In genomic region chr3:195100903-195101591, GRCh38 we compare ENCODE assay signal across 8 cellular contexts.
A peak's percentile ranks its signal among the peaks of the same experiment; 100 is the strongest.
DNase-seq lines count a peak whose midpoint lies in the region; ATAC-seq and TF ChIP-seq lines count a peak whose summit lies in the region.

No MANE protein-coding gene starts in this region.

- no peak for TF ChIP-seq CTCF in RWPE1 (conservative IDR thresholded peaks at IDR 0.05; ENCODE audit: low read depth)
- TF ChIP-seq CTCF in thyroid gland (IDR thresholded peaks at IDR 0.05): no peak
- no peak for TF ChIP-seq CTCF in Caco-2 (IDR thresholded peaks at IDR 0.05; ENCODE audit: insufficient read depth in 1 of 2, low read depth in 1 of 2, low read length in 1 of 2, severe bottlenecking in 1 of 2, unreplicated experiment in 1 of 2)

- no TSS peak for BruUV-seq in Caco-2 (replicated peaks; lab: Mats Ljungman, UMichigan)

- DNase-seq in NCI-H82 (lab: John Stamatoyannopoulos, UW): peak; percentile 55
- DNase-seq in NCI-H82 treated with DMSO at 0.1 percent for 48 hours (lab: John Stamatoyannopoulos, UW; ENCODE audit: unreplicated experiment): no peak
- no peak for DNase-seq in RWPE1 (ENCODE audit: low spot score)
- peak; percentile 85 for DNase-seq in Right ventricle myocardium superior
- DNase-seq in thyroid gland: peak; percentile 38 to 49
- DNase-seq in Caco-2: no peak
- DNase-seq in putamen (ENCODE audit: low spot score): no peak

- TF ChIP-seq POLR2A in thyroid gland (IDR thresholded peaks at IDR 0.05): no peak

- ATAC-seq in Right ventricle myocardium superior (ENCODE audit: poor library complexity) (peak; percentile 71), HG03521 (IDR thresholded peaks at IDR 0.05; ENCODE audit: unreplicated experiment) (no peak)

- H3K27me3 ChIP-seq in thyroid gland (no peaks in the 10 kb centered on the region), Caco-2 (replicated peaks; ENCODE audit: control insufficient read depth, insufficient read depth, low read length) (no peaks in the 10 kb centered on the region)

- no peaks in the 10 kb centered on the region for H3K9me3 ChIP-seq in thyroid gland
- no peaks in the 10 kb centered on the region for H3K9me3 ChIP-seq in Caco-2

- H3K36me3 ChIP-seq in thyroid gland (no peaks in the 10 kb centered on the region), Caco-2 (ENCODE audit: control insufficient read depth, insufficient read depth, low read length) (no peaks in the 10 kb centered on the region)

- no peak overlapping the region for H3K27ac Mint-ChIP-seq in Caco-2 (ENCODE audit: unreplicated experiment)

- POLR2A ChIA-PET in RWPE1 (lab: Yijun Ruan, JAX; ENCODE audit: low non-redundant PET) (no interaction called here), Caco-2 (lab: Charles Lee) (no interaction called here)

- no peaks in the 10 kb centered on the region for H3K9me3 Mint-ChIP-seq in Caco-2 (ENCODE audit: unreplicated experiment)

- CTCF ChIA-PET in RWPE1 (lab: Yijun Ruan, JAX) (no interaction called here), Caco-2 (lab: Charles Lee) (no interaction called here)

- H3K27ac ChIP-seq in RWPE1 (peak overlapping the region; percentile 83), thyroid gland (no peak overlapping the region)

- H3K4me1 Mint-ChIP-seq in Caco-2 (ENCODE audit: low read depth, unreplicated experiment): peaks cover 34% of the 10 kb centered on the region

- no peaks in the 10 kb centered on the region for H3K36me3 Mint-ChIP-seq in Caco-2 (ENCODE audit: insufficient read depth, unreplicated experiment)

- H3K27me3 Mint-ChIP-seq in Caco-2 (ENCODE audit: insufficient read depth, unreplicated experiment): no peaks in the 10 kb centered on the region

- no peaks in the 10 kb centered on the region for H3K4me1 ChIP-seq in thyroid gland
- peaks cover 30% of the 10 kb centered on the region for H3K4me1 ChIP-seq in Caco-2

- intact Hi-C loops in Right ventricle myocardium superior (cut with DNase I) (no loop called here), thyroid gland (cut with DNase I) (loop anchor here (10.0 kb wide), 1 partner anchor 96 kb away; no protein-coding TSS in a partner anchor), Caco-2 (cut with micrococcal nuclease; ENCODE audit: unreplicated experiment) (no loop called here)

- H3K4me3 ChIP-seq in thyroid gland (replicated peaks in 1 of 3) (no peak overlapping the region), Caco-2 (ENCODE audit: low read depth, low read length) (no peak overlapping the region)

- no peak overlapping the region for H3K4me3 Mint-ChIP-seq in Caco-2 (ENCODE audit: unreplicated experiment)

- 77 to 78% methylated on average over 9 of the region's 9 CpGs for WGBS in thyroid gland, 2 donors

Comparison
In these comparisons a context has a peak if more than half of its experiments do, and no peak if none do; other contexts are left out.
1. DNase-seq: peak in NCI-H82 (single experiment), Right ventricle myocardium superior (single experiment) and thyroid gland (2 of 2); none in NCI-H82 treated with DMSO at 0.1 percent for 48 hours (single experiment), RWPE1 (single experiment), Caco-2 (0 of 2) and putamen (single experiment).